Comparison of ENCODE assay signal across 8 cellular contexts in the genomic region with DNA sequence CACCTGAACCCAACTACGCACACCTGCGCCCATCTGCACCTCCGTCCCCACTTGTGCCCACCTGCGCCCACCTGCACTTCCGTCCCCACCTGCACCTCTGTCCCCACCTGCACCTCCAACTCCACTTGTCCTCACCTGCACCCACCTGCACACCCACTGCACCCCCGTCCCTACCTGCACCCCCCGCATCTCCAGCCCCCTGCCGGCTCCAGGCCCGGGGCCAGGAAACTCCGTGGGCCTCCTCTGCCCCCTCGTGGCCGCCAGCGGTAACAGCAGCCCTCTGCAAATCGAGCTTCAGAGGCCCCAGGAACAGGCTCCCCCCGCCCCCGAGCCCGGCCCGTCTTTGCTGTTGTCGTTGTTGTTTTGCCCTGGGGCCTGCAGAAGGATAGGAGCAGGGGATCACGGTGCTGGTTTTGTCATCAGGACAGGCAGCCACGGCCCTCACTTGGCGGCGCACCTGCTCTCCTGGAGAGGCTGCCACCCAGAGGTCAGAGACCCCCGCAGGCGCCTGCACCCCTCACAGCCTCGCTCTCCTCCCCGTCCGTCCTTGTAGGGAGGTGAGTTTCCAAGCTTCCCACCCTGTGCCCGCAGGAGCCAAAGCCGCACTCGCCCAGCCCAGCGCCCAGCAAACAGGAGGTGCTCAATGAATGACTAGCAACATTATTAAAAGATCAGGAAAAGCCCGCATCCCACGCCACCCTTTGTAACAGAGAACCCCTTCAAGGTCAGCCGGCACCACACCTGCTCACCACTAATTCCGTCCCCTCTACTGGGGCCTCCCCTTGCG.
DNase-seq lines count a peak whose midpoint lies in the region; ATAC-seq and TF ChIP-seq lines count a peak whose summit lies in the region.

No MANE protein-coding gene starts in this region.

- H3K4me1 ChIP-seq in BLaER1 treated with 17β-estradiol and CSF1 and Interleukin-3, amounts not matched to agents 10 nM and 100 nM: peaks cover 58 to 90% (median 80%) of the 10 kb centered on the region in 10 experiments

- no peak for ATAC-seq in HG02610 (IDR thresholded peaks at IDR 0.05; ENCODE audit: unreplicated experiment)

- DNase-seq in HUDEP-2 (lab: John Stamatoyannopoulos, UW; ENCODE audit: unreplicated experiment in 76 of 76) (peak in 43 of 76 experiments; percentile 11 to 71 (median 40)), WERI-Rb-1 (peak; percentile 68), brain microvascular endothelial cell (peak; percentile 31), iPS-NIHi11 (ENCODE audit: low spot score) (peak; percentile 95), GOT3 (lab: John Stamatoyannopoulos, UW) (no peak)
- DNase-seq in stimulated activated CD4-positive, alpha-beta T cell treated with anti-CD3 and anti-CD28 coated beads, Interleukin-15, amount 100 ng/mL, for 1 hour (ENCODE audit: low read depth in 1 of 2, low spot score in 1 of 2): peak; percentile 49 to 68

- peak overlapping the region in 3 of 10 experiments; percentile 22 to 36 (median 29); a peak in 2 of 20 replicates for H3K4me3 ChIP-seq in BLaER1 treated with 17β-estradiol and CSF1 and Interleukin-3, amounts not matched to agents 10 nM and 100 nM
- H3K4me3 ChIP-seq in WERI-Rb-1 (ENCODE audit: low read depth, low read length) (peak overlapping the region; percentile 27), brain microvascular endothelial cell (ENCODE audit: low read depth, low read length) (no peak overlapping the region)

- no peaks in the 10 kb centered on the region for H3K27me3 ChIP-seq in BLaER1 treated with 17β-estradiol and CSF1 and Interleukin-3, amounts not matched to agents 10 nM and 100 nM
- H3K27me3 ChIP-seq in WERI-Rb-1 (ENCODE audit: insufficient read depth, low read depth, severe bottlenecking): peaks cover 9% of the 10 kb centered on the region
- H3K27me3 ChIP-seq in brain microvascular endothelial cell (replicated peaks): no peaks in the 10 kb centered on the region

- peak overlapping the region in 6 of 11 experiments; percentile 21 to 56 (median 48); a peak in 11 of 22 replicates for H3K27ac ChIP-seq in BLaER1 treated with 17β-estradiol and CSF1 and Interleukin-3, amounts not matched to agents 10 nM and 100 nM
- H3K27ac ChIP-seq in WERI-Rb-1: no peak overlapping the region
- no peak overlapping the region for H3K27ac ChIP-seq in brain microvascular endothelial cell

- peak overlapping the region in 9 of 11 experiments; percentile 25 to 64 (median 44); a peak in 16 of 22 replicates for H3K9ac ChIP-seq in BLaER1 treated with 17β-estradiol and CSF1 and Interleukin-3, amounts not matched to agents 10 nM and 100 nM

- TF ChIP-seq CTCF in WERI-Rb-1 (IDR thresholded peaks at IDR 0.05; ENCODE audit: low read depth, low read length) (peak; percentile 85), brain microvascular endothelial cell (IDR thresholded peaks at IDR 0.05; ENCODE audit: low read depth, low read length, missing control alignments) (peak; percentile 91)

- peaks cover 0 to 14% (median 3%) of the 10 kb centered on the region in 11 experiments; a peak in 5 of 22 replicates for H3K36me3 ChIP-seq in BLaER1 treated with 17β-estradiol and CSF1 and Interleukin-3, amounts not matched to agents 10 nM and 100 nM
- H3K36me3 ChIP-seq in WERI-Rb-1 (no peaks in the 10 kb centered on the region), brain microvascular endothelial cell (replicated peaks) (no peaks in the 10 kb centered on the region)

- peaks cover 0 to under 1% (median 0%) of the 10 kb centered on the region in 11 experiments; a peak in 2 of 22 replicates for H3K9me3 ChIP-seq in BLaER1 treated with 17β-estradiol and CSF1 and Interleukin-3, amounts not matched to agents 10 nM and 100 nM (replicated peaks in 1 of 11)
- no peaks in the 10 kb centered on the region for H3K9me3 ChIP-seq in WERI-Rb-1 (ENCODE audit: severe bottlenecking)

- peak overlapping the region; percentile 86 to 98 (median 96) for H3K4me2 ChIP-seq in BLaER1 treated with 17β-estradiol and CSF1 and Interleukin-3, amounts not matched to agents 10 nM and 100 nM

- H4K20me1 ChIP-seq in BLaER1 treated with 17β-estradiol and CSF1 and Interleukin-3, amounts not matched to agents 10 nM and 100 nM: peaks cover 0 to 76% (median 44%) of the 10 kb centered on the region in 11 experiments; a peak in 16 of 22 replicates

- in situ Hi-C loops in brain microvascular endothelial cell (cut with HindIII; ENCODE audit: low pct_ligation_motif_present, low sequenced_read_pairs): no loop called here

Comparison
In these comparisons a context has a peak if more than half of its experiments do, and no peak if none do; other contexts are left out.
1. H3K27ac ChIP-seq: peak in BLaER1 treated with 17β-estradiol and CSF1 and Interleukin-3, amounts not matched to agents 10 nM and 100 nM (6 of 11); none in WERI-Rb-1 (single experiment) and brain microvascular endothelial cell (single experiment).